In genomic region chr11:33775832-33776231, GRCh38 we compare ENCODE assay signal across 11 cellular contexts. TPM values are rescaled to one million over a fixed set of nuclear protein-coding genes. Genes with fewer than 3 reads are reported as not detected.
DNase-seq lines count a peak whose midpoint lies in the region; ATAC-seq, FAIRE-seq and TF ChIP-seq lines count a peak whose summit lies in the region.
"Had no signal": no experiment of that assay in that cellular context is flagged by ENCODE, and none has a peak within 500 bp of the region (broad histone marks: within the 10 kb centered on the region; RNA-seq: fewer than 3 reads in every experiment).

No MANE protein-coding gene starts in this region.

- H3K36me3 ChIP-seq in small intestine (ENCODE audit: control insufficient read depth in 2 of 2, insufficient read depth in 2 of 2, low read length in 2 of 2) (no peaks in the 10 kb centered on the region), testis (ENCODE audit: low read depth, missing control alignments) (no peaks in the 10 kb centered on the region)

- 8% methylated on average over 1 of the region's 1 CpG for WGBS in A549 (ENCODE audit: missing lambda C conversion rate)
- 13 to 26% (median 24%) methylated on average over 1 of the region's 1 CpG for WGBS in small intestine, 3 donors
- 35 to 71% methylated on average over 1 of the region's 1 CpG for WGBS in testis, 2 donors

- TF ChIP-seq EP300 in A549 (IDR thresholded peaks at IDR 0.05) = no peak

- H3K4me3 ChIP-seq in A549 (no peak overlapping the region), epithelial cell of esophagus (ENCODE audit: low read length) (no peak overlapping the region), small intestine (ENCODE audit: low read depth in 1 of 2, low read length in 2 of 2) (no peak overlapping the region), testis (no peak overlapping the region)
- H3K4me3 ChIP-seq: mucosa of descending colon had no signal

- TF ChIP-seq POLR2A in A549 (IDR thresholded peaks at IDR 0.05; ENCODE audit: low read length) (no peak), testis (IDR thresholded peaks at IDR 0.05) (no peak)

- CTCF ChIA-PET in A549 (lab: Yijun Ruan, JAX) = interaction anchor here (1.7 to 2.3 kb wide), 3 partner anchors 31 to 34 kb away, joined by 5 to 6 read pairs (median 5); no protein-coding TSS in a partner anchor

- ATAC-seq in A549 (no peak), GM18517 (IDR thresholded peaks at IDR 0.05; ENCODE audit: unreplicated experiment) (peak; percentile 47), HG03064 (IDR thresholded peaks at IDR 0.05; ENCODE audit: low read depth, unreplicated experiment) (peak; percentile 35)
- ATAC-seq: activated naive CD4-positive, alpha-beta T cell treated with anti-CD3 and anti-CD28 coated beads, Interleukin-2, amount 50 U/mL, for 72 hours; mucosa of descending colon had no signal

- FAIRE-seq in A549 (lab: Jason Lieb, UNC) (no peak), small intestine (lab: Jason Lieb, UNC) (no peak)
- FAIRE-seq: urothelium cell line had no signal

- no peaks in the 10 kb centered on the region for H3K27me3 ChIP-seq in small intestine (ENCODE audit: control insufficient read depth in 2 of 2, insufficient read depth in 2 of 2, low read length in 2 of 2)
- H3K27me3 ChIP-seq in testis = no peaks in the 10 kb centered on the region

- H3K4me2 ChIP-seq in A549 = peak overlapping the region; percentile 82

- intact Hi-C loops in testis (cut with DNase I; ENCODE audit: low total_unique reads) = no loop called here

- H3K4me1 ChIP-seq in A549 (peaks cover 33% of the 10 kb centered on the region), small intestine (ENCODE audit: control insufficient read depth in 2 of 2, insufficient read depth in 1 of 2, low read depth in 1 of 2, low read length in 1 of 2) (peaks cover 5 to 15% of the 10 kb centered on the region in 2 donors), testis (peaks cover 9% of the 10 kb centered on the region)

- POLR2A ChIA-PET in A549 (lab: Yijun Ruan, JAX) = no interaction called here

- no peak for DNase-seq in A549 (ENCODE audit: low read depth in 1 of 2, low spot score in 1 of 2)
- peak; percentile 20 for DNase-seq in epithelial cell of esophagus (ENCODE audit: low read depth)
- DNase-seq in small intestine = no peak
- DNase-seq in effector CD4-positive, alpha-beta T cell = no peak
- DNase-seq in activated CD4-positive, alpha-beta T cell treated with anti-CD3 and anti-CD28 coated beads for 1 hour = no peak
- no peak for DNase-seq in testis
- DNase-seq: mucosa of descending colon had no signal

- H3K27ac ChIP-seq in A549 (no peak overlapping the region), small intestine (ENCODE audit: low read depth in 1 of 2, low read length in 1 of 2) (no peak overlapping the region), testis (no peak overlapping the region)

- no peaks in the 10 kb centered on the region for H3K9me3 ChIP-seq in A549
- H3K9me3 ChIP-seq in small intestine (ENCODE audit: control insufficient read depth, low read depth) = no peaks in the 10 kb centered on the region
- H3K9me3 ChIP-seq in testis = no peaks in the 10 kb centered on the region
- H3K9me3 ChIP-seq: mucosa of descending colon had no signal

- no peak for TF ChIP-seq CTCF in A549 (IDR thresholded peaks at IDR 0.05)
- no peak for TF ChIP-seq CTCF in epithelial cell of esophagus (IDR thresholded peaks at IDR 0.05; ENCODE audit: insufficient read depth, low read depth, low read length, missing control alignments)
- no peak for TF ChIP-seq CTCF in testis (IDR thresholded peaks at IDR 0.05)

- TF ChIP-seq RAD21 in A549 (conservative IDR thresholded peaks at IDR 0.05 in 1 of 2, IDR thresholded peaks at IDR 0.05 in 1 of 2) = no peak

TF ChIP-seq in A549, 52 proteins besides CTCF, POLR2A, EP300 and RAD21:
- no peak for TF ChIP-seq NFE2L2 (conservative IDR thresholded peaks at IDR 0.05; ENCODE audit: low read length)
- no peak for TF ChIP-seq PBX3 (IDR thresholded peaks at IDR 0.05)
- no peak for TF ChIP-seq USF2 (IDR thresholded peaks at IDR 0.05)
- TF ChIP-seq PHF8 (IDR thresholded peaks at IDR 0.05; ENCODE audit: borderline replicate concordance, low read depth) = no peak
- TF ChIP-seq RFX5 (IDR thresholded peaks at IDR 0.05) = no peak
- TF ChIP-seq POLR2AphosphoS2 (conservative IDR thresholded peaks at IDR 0.05; ENCODE audit: low read length) = no peak
- no peak for TF ChIP-seq JUN (IDR thresholded peaks at IDR 0.05)
- TF ChIP-seq EHF (CRISPR knock-in tag; IDR thresholded peaks at IDR 0.05) = no peak
- no peak for TF ChIP-seq GATA3 (IDR thresholded peaks at IDR 0.05; ENCODE audit: borderline replicate concordance)
TF ChIP-seq in A549: peak in this region for 0.

RNA-seq across cellular contexts. Expression of gene FBXO3, which starts 1.5 kb away (rescaled TPM):
- polyA plus RNA-seq in A549 (2011; rRNA removed) = 38.1 and 42.6 TPM in 2 replicates
- polyA plus RNA-seq in A549 (2012; cell fraction: cytosol; rRNA removed) = 11.2 and 14.2 TPM in 2 replicates
- 6.9 and 10.0 TPM in 2 replicates for polyA plus RNA-seq in A549 (2012; cell fraction: nucleus; rRNA removed)
- 21.1 to 23.0 TPM (median 22.5 TPM) in 3 replicates for polyA plus RNA-seq in A549 (2017; fragmentation: RNase III; extraction: RNeasy Plus Mini Kit Qiagen cat#74134 plus additional on column Dnase treatment)
- 22.0 and 22.9 TPM in 2 replicates for polyA minus RNA-seq in A549 (2011; rRNA and poly(A)+ RNA removed)
- polyA plus RNA-seq in small intestine = 10 to 100 TPM; 19.5 to 23.3 (median 21.3) TPM
- 10 to 100 TPM; 27.2 to 39.3 TPM for total RNA-seq in testis
- polyA plus RNA-seq in testis (ENCODE audit: insufficient read depth, low read depth, low replicate concordance) = 44.8 TPM

RNA-seq across cellular contexts. Expression of gene CD59, which starts 39.6 kb away (rescaled TPM):
- polyA plus RNA-seq in A549 (2011; rRNA removed) (335 and 499 TPM in 2 replicates), A549 (2017; fragmentation: RNase III; extraction: RNeasy Plus Mini Kit Qiagen cat#74134 plus additional on column Dnase treatment) (358 to 439 TPM (median 375 TPM) in 3 replicates), small intestine (100 to 1,000 TPM in 1 of 3 donors, 10 to 100 TPM in 2; 19.2 to 203 (median 30.0) TPM), testis (ENCODE audit: insufficient read depth, low read depth, low replicate concordance) (343 TPM)
- 214 and 235 TPM in 2 replicates for polyA plus RNA-seq in A549 (2012; cell fraction: cytosol; rRNA removed)
- 88.8 and 160 TPM in 2 replicates for polyA plus RNA-seq in A549 (2012; cell fraction: nucleus; rRNA removed)
- 189 and 242 TPM in 2 replicates for polyA minus RNA-seq in A549 (2011; rRNA and poly(A)+ RNA removed)
- total RNA-seq in testis = 100 to 1,000 TPM; 157 to 230 TPM

Comparison
In these comparisons a context has a peak if more than half of its experiments do, and no peak if none do; other contexts are left out.
1. ATAC-seq: peak in GM18517 (single experiment) and HG03064 (single experiment); none in A549 (0 of 2).